In the genomic region with DNA sequence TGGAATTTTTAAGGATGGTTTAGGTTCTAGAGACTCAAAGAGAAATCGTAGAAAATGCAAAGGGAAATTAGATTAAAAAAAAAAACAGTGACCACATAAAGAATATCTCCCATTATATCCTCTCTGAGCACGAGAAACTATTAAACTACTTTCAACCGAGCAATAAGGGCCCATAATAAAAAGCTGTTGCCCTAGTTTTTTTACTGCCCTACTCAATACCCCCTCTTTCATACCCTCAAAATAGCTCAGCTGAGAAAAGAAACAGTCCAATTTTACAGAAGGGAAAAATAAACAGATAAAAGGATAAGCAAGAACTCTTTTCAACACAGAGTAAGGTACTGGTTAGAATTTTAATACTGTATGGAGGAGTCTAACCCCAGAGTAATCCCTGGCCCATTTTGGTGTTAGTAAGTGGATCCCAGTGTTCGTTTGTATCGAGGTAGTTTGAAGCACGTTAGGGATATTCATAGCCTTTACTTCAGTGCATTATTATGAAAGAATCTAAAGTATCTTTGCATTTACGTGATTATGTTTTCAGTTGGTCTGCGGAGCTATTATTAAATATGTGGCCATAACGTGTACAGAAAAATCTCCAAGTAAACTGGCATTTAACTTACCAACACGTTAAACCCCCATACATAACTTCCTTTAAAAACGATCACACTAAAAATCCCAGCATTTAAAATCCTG, we compare ENCODE assay signal across 1 cellular context.
TF ChIP-seq lines count a peak whose summit lies in the region.

No MANE protein-coding gene starts in this region.

TF ChIP-seq in K562, 482 proteins besides CTCF, POLR2A, EP300 and RAD21 (continued from another document and continues in another):
- TF ChIP-seq HMBOX1 (IDR thresholded peaks at IDR 0.05) = peak; percentile 73
- TF ChIP-seq SUPT5H (IDR thresholded peaks at IDR 0.05) = peak; percentile 47
- TF ChIP-seq ZNF12 (CRISPR knock-in tag; IDR thresholded peaks at IDR 0.05) = no peak
- TF ChIP-seq, protein P1, sequence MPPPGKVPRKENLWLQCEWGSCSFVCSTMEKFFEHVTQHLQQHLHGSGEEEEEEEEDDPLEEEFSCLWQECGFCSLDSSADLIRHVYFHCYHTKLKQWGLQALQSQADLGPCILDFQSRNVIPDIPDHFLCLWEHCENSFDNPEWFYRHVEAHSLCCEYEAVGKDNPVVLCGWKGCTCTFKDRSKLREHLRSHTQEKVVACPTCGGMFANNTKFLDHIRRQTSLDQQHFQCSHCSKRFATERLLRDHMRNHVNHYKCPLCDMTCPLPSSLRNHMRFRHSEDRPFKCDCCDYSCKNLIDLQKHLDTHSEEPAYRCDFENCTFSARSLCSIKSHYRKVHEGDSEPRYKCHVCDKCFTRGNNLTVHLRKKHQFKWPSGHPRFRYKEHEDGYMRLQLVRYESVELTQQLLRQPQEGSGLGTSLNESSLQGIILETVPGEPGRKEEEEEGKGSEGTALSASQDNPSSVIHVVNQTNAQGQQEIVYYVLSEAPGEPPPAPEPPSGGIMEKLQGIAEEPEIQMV (tag; conservative IDR thresholded peaks at IDR 0.05; ENCODE audit: low read depth) = no peak
- TF ChIP-seq, protein P2, sequence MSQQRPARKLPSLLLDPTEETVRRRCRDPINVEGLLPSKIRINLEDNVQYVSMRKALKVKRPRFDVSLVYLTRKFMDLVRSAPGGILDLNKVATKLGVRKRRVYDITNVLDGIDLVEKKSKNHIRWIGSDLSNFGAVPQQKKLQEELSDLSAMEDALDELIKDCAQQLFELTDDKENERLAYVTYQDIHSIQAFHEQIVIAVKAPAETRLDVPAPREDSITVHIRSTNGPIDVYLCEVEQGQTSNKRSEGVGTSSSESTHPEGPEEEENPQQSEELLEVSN (IDR thresholded peaks at IDR 0.05; ENCODE audit: borderline replicate concordance in 1 of 2, extremely low read depth in 1 of 2, insufficient read depth in 1 of 2, insufficient read length in 1 of 2, low read depth in 1 of 2, low read length in 1 of 2, poor library complexity in 1 of 2, severe bottlenecking in 1 of 2) = no peak
- no peak for TF ChIP-seq ZMIZ1 (IDR thresholded peaks at IDR 0.05; ENCODE audit: low read depth in 2 of 2, low read length in 2 of 2)
- TF ChIP-seq BHLHE40 (IDR thresholded peaks at IDR 0.05; ENCODE audit: low read length) = no peak
- TF ChIP-seq RFX7 (CRISPR knock-in tag; IDR thresholded peaks at IDR 0.05) = peak; percentile 92; the same call in 1 of the 2 replicates
- no peak for TF ChIP-seq SFPQ (IDR thresholded peaks at IDR 0.05; ENCODE audit: low read depth, low read length)
- TF ChIP-seq ZHX1 (conservative IDR thresholded peaks at IDR 0.05; ENCODE audit: low read length) = no peak
- no peak for TF ChIP-seq NELFE (IDR thresholded peaks at IDR 0.05; ENCODE audit: insufficient read depth, insufficient read length)
- no peak for TF ChIP-seq ILK (tag; IDR thresholded peaks at IDR 0.05; ENCODE audit: borderline replicate concordance, low read depth)
- no peak; the same call in 1 of the 2 replicates for TF ChIP-seq FOSL1 (tag; conservative IDR thresholded peaks at IDR 0.05)
- TF ChIP-seq ZBTB17 (CRISPR knock-in tag; IDR thresholded peaks at IDR 0.05) = no peak; the same call in 1 of the 2 replicates
- TF ChIP-seq, protein P3, sequence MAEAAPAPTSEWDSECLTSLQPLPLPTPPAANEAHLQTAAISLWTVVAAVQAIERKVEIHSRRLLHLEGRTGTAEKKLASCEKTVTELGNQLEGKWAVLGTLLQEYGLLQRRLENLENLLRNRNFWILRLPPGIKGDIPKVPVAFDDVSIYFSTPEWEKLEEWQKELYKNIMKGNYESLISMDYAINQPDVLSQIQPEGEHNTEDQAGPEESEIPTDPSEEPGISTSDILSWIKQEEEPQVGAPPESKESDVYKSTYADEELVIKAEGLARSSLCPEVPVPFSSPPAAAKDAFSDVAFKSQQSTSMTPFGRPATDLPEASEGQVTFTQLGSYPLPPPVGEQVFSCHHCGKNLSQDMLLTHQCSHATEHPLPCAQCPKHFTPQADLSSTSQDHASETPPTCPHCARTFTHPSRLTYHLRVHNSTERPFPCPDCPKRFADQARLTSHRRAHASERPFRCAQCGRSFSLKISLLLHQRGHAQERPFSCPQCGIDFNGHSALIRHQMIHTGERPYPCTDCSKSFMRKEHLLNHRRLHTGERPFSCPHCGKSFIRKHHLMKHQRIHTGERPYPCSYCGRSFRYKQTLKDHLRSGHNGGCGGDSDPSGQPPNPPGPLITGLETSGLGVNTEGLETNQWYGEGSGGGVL (CRISPR knock-in tag; IDR thresholded peaks at IDR 0.05) = no peak
- TF ChIP-seq MTF1 (CRISPR knock-in tag; IDR thresholded peaks at IDR 0.05; ENCODE audit: borderline replicate concordance) = no peak
- peak; percentile 59; the same call in 1 of the 2 replicates for TF ChIP-seq HOXB6 (CRISPR knock-in tag; IDR thresholded peaks at IDR 0.05; ENCODE audit: borderline replicate concordance)
- 0 out of 2 replicates have a peak, but pooled peaks have one; percentile 29 for TF ChIP-seq HMG20B (CRISPR knock-in tag; IDR thresholded peaks at IDR 0.05)
- no peak for TF ChIP-seq ZKSCAN3 (CRISPR knock-in tag; IDR thresholded peaks at IDR 0.05)
- TF ChIP-seq, protein P4, sequence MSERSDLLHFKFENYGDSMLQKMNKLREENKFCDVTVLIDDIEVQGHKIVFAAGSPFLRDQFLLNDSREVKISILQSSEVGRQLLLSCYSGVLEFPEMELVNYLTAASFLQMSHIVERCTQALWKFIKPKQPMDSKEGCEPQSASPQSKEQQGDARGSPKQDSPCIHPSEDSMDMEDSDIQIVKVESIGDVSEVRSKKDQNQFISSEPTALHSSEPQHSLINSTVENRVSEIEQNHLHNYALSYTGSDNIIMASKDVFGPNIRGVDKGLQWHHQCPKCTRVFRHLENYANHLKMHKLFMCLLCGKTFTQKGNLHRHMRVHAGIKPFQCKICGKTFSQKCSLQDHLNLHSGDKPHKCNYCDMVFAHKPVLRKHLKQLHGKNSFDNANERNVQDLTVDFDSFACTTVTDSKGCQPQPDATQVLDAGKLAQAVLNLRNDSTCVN (CRISPR knock-in tag; IDR thresholded peaks at IDR 0.05) = 0 out of 2 replicates have a peak, but pooled peaks have one; percentile 62
- no peak for TF ChIP-seq KLF1 (tag; IDR thresholded peaks at IDR 0.05)
- no peak for TF ChIP-seq SREBF1 (IDR thresholded peaks at IDR 0.05; ENCODE audit: borderline replicate concordance, low read depth, low read length)
- TF ChIP-seq AFF1 (IDR thresholded peaks at IDR 0.05; ENCODE audit: low read depth in 1 of 2, partially characterized antibody in 2 of 2) = peak; percentile 3 to 8
- TF ChIP-seq, protein P5, sequence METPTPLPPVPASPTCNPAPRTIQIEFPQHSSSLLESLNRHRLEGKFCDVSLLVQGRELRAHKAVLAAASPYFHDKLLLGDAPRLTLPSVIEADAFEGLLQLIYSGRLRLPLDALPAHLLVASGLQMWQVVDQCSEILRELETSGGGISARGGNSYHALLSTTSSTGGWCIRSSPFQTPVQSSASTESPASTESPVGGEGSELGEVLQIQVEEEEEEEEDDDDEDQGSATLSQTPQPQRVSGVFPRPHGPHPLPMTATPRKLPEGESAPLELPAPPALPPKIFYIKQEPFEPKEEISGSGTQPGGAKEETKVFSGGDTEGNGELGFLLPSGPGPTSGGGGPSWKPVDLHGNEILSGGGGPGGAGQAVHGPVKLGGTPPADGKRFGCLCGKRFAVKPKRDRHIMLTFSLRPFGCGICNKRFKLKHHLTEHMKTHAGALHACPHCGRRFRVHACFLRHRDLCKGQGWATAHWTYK (CRISPR knock-in tag; IDR thresholded peaks at IDR 0.05) = 0 out of 2 replicates have a peak, but pooled peaks have one; percentile 19
